In genomic region chr1:232767381-232768074, GRCh38 we compare ENCODE assay signal across 9 cellular contexts. TPM values are rescaled to one million over a fixed set of nuclear protein-coding genes. Genes with fewer than 3 reads are reported as not detected.
DNase-seq lines count a peak whose midpoint lies in the region; ATAC-seq and TF ChIP-seq lines count a peak whose summit lies in the region.
"Had no signal": no experiment of that assay in that cellular context is flagged by ENCODE, and none has a peak within 500 bp of the region (broad histone marks: within the 10 kb centered on the region; RNA-seq: fewer than 3 reads in every experiment).

No MANE protein-coding gene starts in this region.

- TF ChIP-seq POLR2A in gastroesophageal sphincter (IDR thresholded peaks at IDR 0.05) (no peak), suprapubic skin (IDR thresholded peaks at IDR 0.05) (no peak)

- no peak overlapping the region for H2AFZ ChIP-seq in osteoblast (ENCODE audit: low read length)

- no peak overlapping the region for H3K4me2 ChIP-seq in osteoblast (ENCODE audit: insufficient read depth, low read length)

- H3K27me3 ChIP-seq in gastroesophageal sphincter (no peaks in the 10 kb centered on the region), suprapubic skin (no peaks in the 10 kb centered on the region), osteoblast (ENCODE audit: insufficient read depth, low read length) (no peaks in the 10 kb centered on the region)
- H3K27me3 ChIP-seq: thyroid gland had no signal

- TF ChIP-seq EP300 in gastroesophageal sphincter (IDR thresholded peaks at IDR 0.05) (no peak), suprapubic skin (IDR thresholded peaks at IDR 0.05) (no peak)

- ATAC-seq in gastroesophageal sphincter, result peak; percentile 92
- no peak for ATAC-seq in HG03280 (IDR thresholded peaks at IDR 0.05; ENCODE audit: unreplicated experiment)

- H3K4me1 ChIP-seq in gastroesophageal sphincter (peaks cover 8 to 50% (median 10%) of the 10 kb centered on the region in 3 donors), suprapubic skin (peaks cover 23% of the 10 kb centered on the region), osteoblast (ENCODE audit: insufficient read depth, low read length) (peaks cover 3% of the 10 kb centered on the region)

- TF ChIP-seq CTCF in gastroesophageal sphincter (IDR thresholded peaks at IDR 0.05), result no peak
- TF ChIP-seq CTCF in suprapubic skin (IDR thresholded peaks at IDR 0.05), result no peak
- TF ChIP-seq CTCF in osteoblast (IDR thresholded peaks at IDR 0.05; ENCODE audit: extremely low read depth, low read depth, low read length), result no peak

- no peaks in the 10 kb centered on the region for H4K20me1 ChIP-seq in osteoblast (ENCODE audit: insufficient read depth, low read length)

- no peaks in the 10 kb centered on the region for H3K9me3 ChIP-seq in gastroesophageal sphincter
- no peaks in the 10 kb centered on the region for H3K9me3 ChIP-seq in suprapubic skin
- no peaks in the 10 kb centered on the region for H3K9me3 ChIP-seq in osteoblast (ENCODE audit: low read depth, low read length)
- H3K9me3 ChIP-seq: thyroid gland had no signal

- 33 to 38% methylated on average over 9 to 10 of the region's 12 CpGs for WGBS in gastroesophageal sphincter (ENCODE audit: low coverage in 1 of 2), 2 donors
- WGBS in suprapubic skin, result 26% methylated on average over 12 of the region's 12 CpGs

- no peak overlapping the region for H3K4me3 ChIP-seq in gastroesophageal sphincter
- H3K4me3 ChIP-seq in suprapubic skin, result no peak overlapping the region
- no peak overlapping the region for H3K4me3 ChIP-seq in osteoblast (ENCODE audit: insufficient read depth, low read length)
- H3K4me3 ChIP-seq: thyroid gland had no signal

- H3K27ac ChIP-seq in gastroesophageal sphincter, result peak overlapping the region; percentile 72 to 87 (median 80)
- H3K27ac ChIP-seq in suprapubic skin, result peak overlapping the region; percentile 88
- H3K27ac ChIP-seq in osteoblast (ENCODE audit: low read depth, low read length), result no peak overlapping the region

- no peaks in the 10 kb centered on the region for H3K79me2 ChIP-seq in osteoblast (ENCODE audit: insufficient read depth, low read length)

- DNase-seq in HK-2 (ENCODE audit: unreplicated experiment), result peak; percentile 46
- DNase-seq in RPMI8226, result peak; percentile 88
- DNase-seq in suprapubic skin (ENCODE audit: low spot score in 2 of 2), result peak in 1 of 2 donors; percentile 84
- no peak for DNase-seq in osteoblast (ENCODE audit: insufficient read length, low spot score, missing footprints)
- DNase-seq in NCI-H510A treated with DMSO at 0.1 percent for 48 hours (lab: John Stamatoyannopoulos, UW), result no peak
- DNase-seq in hippocampal formation (lab: John Stamatoyannopoulos, UW), result no peak

- no peaks in the 10 kb centered on the region for H3K36me3 ChIP-seq in gastroesophageal sphincter
- no peaks in the 10 kb centered on the region for H3K36me3 ChIP-seq in suprapubic skin
- no peaks in the 10 kb centered on the region for H3K36me3 ChIP-seq in osteoblast (ENCODE audit: insufficient read depth, low read length)
- H3K36me3 ChIP-seq: thyroid gland had no signal

RNA-seq across cellular contexts. Expression of gene MAP10, which starts 37.7 kb away (rescaled TPM):
- total RNA-seq in gastroesophageal sphincter (1 to 10 TPM in 3 of 4 donors, under 1 TPM in 1; 0.92 to 2.4 (median 1.8) TPM), suprapubic skin (1 to 10 TPM in 1 of 4 donors, under 1 TPM in 3; 0.60 to 1.0 (median 0.81) TPM), osteoblast (2.2 and 2.7 TPM in 2 replicates)

Comparison
In these comparisons a context has a peak if more than half of its experiments do, and no peak if none do; other contexts are left out.
1. DNase-seq: peak in HK-2 (single experiment) and RPMI8226 (single experiment); none in osteoblast (single experiment), NCI-H510A treated with DMSO at 0.1 percent for 48 hours (single experiment) and hippocampal formation (0 of 2).